Comparison of ENCODE assay signal across 12 cellular contexts in the genomic region with DNA sequence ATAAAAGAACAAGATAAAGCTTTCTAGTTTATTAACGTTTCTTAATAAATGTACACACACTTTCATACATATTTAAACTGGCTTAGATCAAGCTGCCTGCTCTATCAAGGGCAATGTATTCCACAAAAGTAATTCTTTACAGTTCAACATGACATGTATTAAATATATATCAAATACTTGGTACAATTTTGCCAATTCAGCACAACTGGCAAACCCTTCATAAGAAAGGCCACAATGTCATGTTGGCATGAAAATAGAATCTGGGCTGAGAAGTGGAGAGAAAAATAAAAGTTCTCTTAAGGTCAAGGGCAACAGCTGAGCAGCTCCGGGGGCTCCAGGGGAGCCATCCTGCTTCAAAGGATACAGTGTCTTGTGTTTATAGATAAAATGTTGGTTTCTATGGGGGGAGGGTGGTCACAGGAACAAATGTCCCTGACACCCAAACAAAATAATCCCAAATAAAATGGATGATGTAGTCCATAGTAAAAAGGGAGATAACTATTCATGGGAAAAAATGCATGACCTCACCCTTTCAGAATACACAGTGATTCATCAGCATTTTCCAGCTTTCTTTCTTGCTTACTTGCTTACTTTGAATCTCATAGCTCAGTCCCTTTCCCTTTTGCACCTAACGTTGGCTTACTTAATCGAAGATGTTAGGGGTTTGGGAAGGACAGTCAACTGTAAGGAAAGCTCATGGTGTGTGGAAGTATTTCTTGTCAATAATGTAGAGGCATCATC.
A peak's percentile ranks its signal among the peaks of the same experiment; 100 is the strongest.
DNase-seq lines count a peak whose midpoint lies in the region; ATAC-seq and TF ChIP-seq lines count a peak whose summit lies in the region.
"Had no signal": no experiment of that assay in that cellular context is flagged by ENCODE, and none has a peak within 500 bp of the region (broad histone marks: within the 10 kb centered on the region; RNA-seq: fewer than 3 reads in every experiment).

No MANE protein-coding gene starts in this region.

- no peak for TF ChIP-seq CTCF in epithelial cell of proximal tubule (conservative IDR thresholded peaks at IDR 0.05; ENCODE audit: low read depth, low read length)

- DNase-seq in EL (peak; percentile 81), RPMI7951 (ENCODE audit: low read depth) (peak; percentile 62), epithelial cell of proximal tubule (ENCODE audit: low read depth) (peak; percentile 71), non-pigmented ciliary epithelial cell (ENCODE audit: low read depth) (peak; percentile 24)
- DNase-seq in activated CD4-positive, CD25-positive, alpha-beta regulatory T cell (lab: John Stamatoyannopoulos, UW) = no peak
- no peak for DNase-seq in stimulated activated CD4-positive, alpha-beta T cell treated with anti-CD3 and anti-CD28 coated beads, Interleukin-1b, Interleukin-23, amount 100 ng/mL, for 48 hours
- no peak for DNase-seq in stimulated activated CD4-positive, alpha-beta T cell treated with anti-CD3 and anti-CD28 coated beads, Interleukin-4, amount 100 ng/mL, for 1 hour
- DNase-seq: activated CD4-positive, alpha-beta T cell treated with anti-CD3 and anti-CD28 coated beads for 36 hours; naive thymus-derived CD8-positive, alpha-beta T cell; NCI-H2171 treated with DMSO at 0.1 percent for 48 hours; stimulated activated CD4-positive, alpha-beta T cell treated with anti-CD3 and anti-CD28 coated beads, Interleukin-4, amount 100 ng/mL, for 24 hours had no signal

- no peak for ATAC-seq in HG03135 (IDR thresholded peaks at IDR 0.05; ENCODE audit: unreplicated experiment)
- ATAC-seq: activated CD4-positive, alpha-beta T cell treated with anti-CD3 and anti-CD28 coated beads for 36 hours; naive thymus-derived CD8-positive, alpha-beta T cell had no signal

- H3K4me3 ChIP-seq in epithelial cell of proximal tubule (ENCODE audit: low read depth, low read length) = no peak overlapping the region

Comparison
In these comparisons a context has a peak if more than half of its experiments do, and no peak if none do; other contexts are left out.
1. DNase-seq: peak in EL (single experiment), RPMI7951 (single experiment), epithelial cell of proximal tubule (single experiment) and non-pigmented ciliary epithelial cell (single experiment); none in activated CD4-positive, CD25-positive, alpha-beta regulatory T cell (0 of 4), stimulated activated CD4-positive, alpha-beta T cell treated with anti-CD3 and anti-CD28 coated beads, Interleukin-1b, Interleukin-23, amount 100 ng/mL, for 48 hours (single experiment) and stimulated activated CD4-positive, alpha-beta T cell treated with anti-CD3 and anti-CD28 coated beads, Interleukin-4, amount 100 ng/mL, for 1 hour (single experiment).